Comparison of ENCODE assay signal across 32 cellular contexts in genomic region chr12:84960918-84961317, GRCh38. TPM values are rescaled to one million over a fixed set of nuclear protein-coding genes. Genes with fewer than 3 reads are reported as not detected.
"Had no signal": no experiment of that assay in that cellular context is flagged by ENCODE, and none has a peak within 500 bp of the region (broad histone marks: within the 10 kb centered on the region; RNA-seq: fewer than 3 reads in every experiment).

No MANE protein-coding gene starts in this region.

- H3K36me3 ChIP-seq: adrenal gland, ascending aorta, brain microvascular endothelial cell, breast epithelium, cardiac muscle cell had no signal

- H3K4me1 ChIP-seq: adrenal gland, ascending aorta, body of pancreas, breast epithelium had no signal

- H3K4me3 ChIP-seq: adrenal gland, ascending aorta, body of pancreas, breast epithelium, cardiac muscle cell had no signal

- H3K9me3 ChIP-seq: adrenal gland, ascending aorta, body of pancreas, breast epithelium had no signal

- H3K27me3 ChIP-seq: adrenal gland, ascending aorta, body of pancreas, brain microvascular endothelial cell, breast epithelium, cardiac muscle cell had no signal

- ATAC-seq: activated naive CD4-positive, alpha-beta T cell treated with anti-CD3 and anti-CD28 coated beads, Interleukin-2, amount 50 U/mL, for 72 hours; activated naive CD8-positive, alpha-beta T cell treated with anti-CD3 and anti-CD28 coated beads, Interleukin-2, amount 50 U/mL, for 24 hours; activated T-cell treated with anti-CD3 and anti-CD28 coated beads, Interleukin-2, amount 50 U/mL, for 4 hours; activated T-cell treated with anti-CD3 and anti-CD28 coated beads, Interleukin-2, amount 50 U/mL, for 72 hours; activated T-helper 17 cell treated with anti-CD3 and anti-CD28 coated beads, Interleukin-2, amount 50 U/mL, for 72 hours; body of pancreas had no signal

- H3K27ac ChIP-seq: adrenal gland, ascending aorta, body of pancreas, brain microvascular endothelial cell, breast epithelium, cardiac muscle cell had no signal

- DNase-seq: activated effector memory CD4-positive, alpha-beta T cell treated with anti-CD3 and anti-CD28 coated beads, Interleukin-2, amount 50 U/mL, for 16 hours; activated effector memory CD4-positive, alpha-beta T cell treated with Interleukin-2 at 50 U/mL for 16 hours; activated gamma-delta T cell; activated gamma-delta T cell treated with Interleukin-2 at 50 U/mL for 16 hours; activated naive CD4-positive, alpha-beta T cell; activated naive CD4-positive, alpha-beta T cell treated with anti-CD3 and anti-CD28 coated beads for 36 hours; activated naive CD4-positive, alpha-beta T cell treated with anti-CD3 and anti-CD28 coated beads, Interleukin-2, amount 10 ng/mL, durations not matched to agents 7 days and 5 days; activated naive CD4-positive, alpha-beta T cell treated with anti-CD3 and anti-CD28 coated beads, Interleukin-2, amount 50 U/mL, for 16 hours; activated naive CD4-positive, alpha-beta T cell treated with Interleukin-2 at 50 U/mL for 16 hours; activated naive CD8-positive, alpha-beta T cell treated with anti-CD3 and anti-CD28 coated beads for 36 hours; activated naive CD8-positive, alpha-beta T cell treated with anti-CD3 and anti-CD28 coated beads, Interleukin-2, amount 10 ng/mL, durations not matched to agents 7 days and 5 days; activated naive CD8-positive, alpha-beta T cell treated with anti-CD3 and anti-CD28 coated beads, Interleukin-2, amount 50 U/mL, for 24 hours; activated T-cell treated with anti-CD3 and anti-CD28 coated beads, Interleukin-2, amount 50 U/mL, for 1 hour; activated T-cell treated with anti-CD3 and anti-CD28 coated beads, Interleukin-2, amount 50 U/mL, for 24 hours; activated T-cell treated with anti-CD3 and anti-CD28 coated beads, Interleukin-2, amount 50 U/mL, for 4 hours; activated T-cell treated with anti-CD3 and anti-CD28 coated beads, Interleukin-2, amount 50 U/mL, for 48 hours; activated T-cell treated with anti-CD3 and anti-CD28 coated beads, Interleukin-2, amount 50 U/mL, for 72 hours; adrenal gland; amniotic stem cell; amygdala; anterior cingulate cortex; aorta; body of pancreas; brain microvascular endothelial cell; caudate nucleus; central memory CD4-positive, alpha-beta T cell; cerebellar nuclear complex had no signal

RNA-seq across cellular contexts. Expression of gene SLC6A15, which starts 48.3 kb away (rescaled TPM):
- polyA plus RNA-seq: aorta had no signal
